ENCODE assay signal across 17 cellular contexts in the genomic region with DNA sequence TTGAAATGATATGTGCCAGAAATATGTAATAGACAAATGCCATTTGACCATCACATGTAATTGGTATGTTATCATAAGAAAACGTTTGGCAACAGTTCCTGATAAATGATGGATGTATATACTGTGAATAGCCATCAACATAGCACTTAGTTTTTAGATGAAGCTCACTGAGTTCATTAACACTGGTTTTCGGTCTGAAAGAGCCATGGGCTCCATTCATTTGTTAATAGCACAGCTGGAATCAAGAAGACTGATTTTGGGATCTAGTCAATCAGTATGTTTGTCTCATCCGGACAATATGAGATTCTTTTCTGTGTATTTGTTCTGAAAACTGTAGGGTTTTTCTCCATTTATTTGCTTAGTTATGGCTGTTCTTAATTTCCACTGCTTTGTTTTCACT.
A peak's percentile ranks its signal among the peaks of the same experiment; 100 is the strongest.
DNase-seq lines count a peak whose midpoint lies in the region; ATAC-seq and TF ChIP-seq lines count a peak whose summit lies in the region.
"Had no signal": no experiment of that assay in that cellular context is flagged by ENCODE, and none has a peak within 500 bp of the region (broad histone marks: within the 10 kb centered on the region; RNA-seq: fewer than 3 reads in every experiment).

No MANE protein-coding gene starts in this region.

- ATAC-seq in GM23338 = peak; percentile 80
- ATAC-seq: A549, K562 had no signal

- peak; percentile 32 for DNase-seq in GM23338 (ENCODE audit: low spot score)
- no peak for DNase-seq in endodermal cell
- peak; percentile 15 for DNase-seq in neural progenitor cell (ENCODE audit: low spot score)
- no peak for DNase-seq in hippocampal formation (lab: John Stamatoyannopoulos, UW)
- DNase-seq in NCI-H146 (lab: John Stamatoyannopoulos, UW) = no peak
- no peak for DNase-seq in globus pallidus (ENCODE audit: low spot score)
- DNase-seq: AML-193; CD4-positive, alpha-beta T cell; DMS153; DMS79; GDM1; IMR-90 had no signal

- no peak overlapping the region; the same call in 1 of the 2 replicates for H3K9ac ChIP-seq in HUES64 (ENCODE audit: low read depth, low read length)
- no peak overlapping the region for H3K9ac ChIP-seq in endodermal cell (ENCODE audit: extremely low read depth, low read length, poor library complexity, severe bottlenecking)
- H3K9ac ChIP-seq in neural progenitor cell = no peak overlapping the region

- no peak overlapping the region for H3K4me3 Mint-ChIP-seq in GM23338
- H3K4me3 Mint-ChIP-seq in endodermal cell = no peak overlapping the region
- peak overlapping the region; percentile 2 for H3K4me3 Mint-ChIP-seq in neural progenitor cell
- H3K4me3 Mint-ChIP-seq: CD4-positive, alpha-beta T cell had no signal

- no peak for TF ChIP-seq CTCF in GM23338 (conservative IDR thresholded peaks at IDR 0.05; ENCODE audit: low read depth in 2 of 2)
- TF ChIP-seq CTCF in endodermal cell (conservative IDR thresholded peaks at IDR 0.05) = no peak
- no peak for TF ChIP-seq CTCF in neural progenitor cell (IDR thresholded peaks at IDR 0.05)

- H3K27ac ChIP-seq in GM23338 (ENCODE audit: low read depth) (no peak overlapping the region), HUES64 (ENCODE audit: low read depth, low read length) (peak overlapping the region; percentile 70; the same call in 1 of the 2 replicates), endodermal cell (ENCODE audit: low read depth, low read length) (peak overlapping the region; percentile 42), neural progenitor cell (peak overlapping the region; percentile 91)
- H3K27ac ChIP-seq: 22Rv1, A549, C4-2B had no signal

- no peaks in the 10 kb centered on the region for H3K36me3 ChIP-seq in GM23338 (ENCODE audit: insufficient read depth)
- no peaks in the 10 kb centered on the region for H3K36me3 ChIP-seq in HUES64 (ENCODE audit: insufficient read depth, low read length)
- no peaks in the 10 kb centered on the region for H3K36me3 ChIP-seq in endodermal cell (ENCODE audit: control insufficient read depth, insufficient read depth, low read length)
- no peaks in the 10 kb centered on the region for H3K36me3 ChIP-seq in neural progenitor cell

- H3K4me3 ChIP-seq in GM23338 (no peak overlapping the region), HUES64 (ENCODE audit: low read length) (0 out of 2 replicates have a peak overlapping the region, but pooled peaks have one; percentile 6), endodermal cell (ENCODE audit: low read length) (no peak overlapping the region), neural progenitor cell (no peak overlapping the region)
- H3K4me3 ChIP-seq: A549, K562 had no signal

- H3K27me3 ChIP-seq in GM23338 (ENCODE audit: insufficient read depth) = no peaks in the 10 kb centered on the region
- H3K27me3 ChIP-seq in HUES64 (ENCODE audit: insufficient read depth, low read length) = no peaks in the 10 kb centered on the region
- H3K27me3 ChIP-seq in endodermal cell (ENCODE audit: control insufficient read depth, insufficient read depth, low read length, poor library complexity, severe bottlenecking) = no peaks in the 10 kb centered on the region
- no peaks in the 10 kb centered on the region for H3K27me3 ChIP-seq in neural progenitor cell

- H3K4me2 ChIP-seq in GM23338 (peak overlapping the region; percentile 33), neural progenitor cell (peak overlapping the region; percentile 68)
- H3K4me2 ChIP-seq: A549 had no signal

- H3F3A ChIP-seq in GM23338 (replicated peaks; ENCODE audit: low read depth) (no peaks in the 10 kb centered on the region), neural progenitor cell (ENCODE audit: low read depth) (peaks cover 42% of the 10 kb centered on the region)

- peaks cover 8% of the 10 kb centered on the region; the same call in 2 of the 3 replicates for H3K9me3 Mint-ChIP-seq in GM23338
- peaks cover 12% of the 10 kb centered on the region for H3K9me3 Mint-ChIP-seq in endodermal cell
- peaks cover 22% of the 10 kb centered on the region for H3K9me3 Mint-ChIP-seq in neural progenitor cell
- H3K9me3 Mint-ChIP-seq: CD4-positive, alpha-beta T cell had no signal

- H3K4me1 Mint-ChIP-seq in GM23338 (peaks cover 26% of the 10 kb centered on the region), endodermal cell (peaks cover 36% of the 10 kb centered on the region), neural progenitor cell (peaks cover 57% of the 10 kb centered on the region)

- no peaks in the 10 kb centered on the region for H3K79me2 ChIP-seq in GM23338 (replicated peaks; ENCODE audit: insufficient read depth)
- no peaks in the 10 kb centered on the region for H3K79me2 ChIP-seq in neural progenitor cell (ENCODE audit: low read depth)

- H3K4me1 ChIP-seq in GM23338 (ENCODE audit: insufficient read depth) (peaks cover 14% of the 10 kb centered on the region), HUES64 (ENCODE audit: insufficient read depth, low read length) (peaks cover 24% of the 10 kb centered on the region), endodermal cell (ENCODE audit: control insufficient read depth, insufficient read depth, low read length) (peaks cover 15% of the 10 kb centered on the region), neural progenitor cell (peaks cover 56% of the 10 kb centered on the region)
- H3K4me1 ChIP-seq: A549 had no signal

- WGBS in HUES64 = 18% methylated on average over 3 of the region's 3 CpGs
- 29 to 42% methylated on average over 2 to 3 of the region's 3 CpGs for WGBS in endodermal cell (ENCODE audit: insufficient coverage in 1 of 2, insufficient read length in 1 of 2), 2 experiments

- H2AFZ ChIP-seq in GM23338 = no peak overlapping the region
- no peak overlapping the region for H2AFZ ChIP-seq in neural progenitor cell (replicated peaks)

- H3K9me2 ChIP-seq in GM23338 (ENCODE audit: insufficient read depth) = peaks cover 3% of the 10 kb centered on the region; the same call in 1 of the 2 replicates

- H3K9me3 ChIP-seq in HUES64 (ENCODE audit: insufficient read depth, low read depth, low read length) (peaks cover 2% of the 10 kb centered on the region; the same call in 1 of the 2 replicates), endodermal cell (ENCODE audit: control insufficient read depth, low read length) (peaks cover 5% of the 10 kb centered on the region), neural progenitor cell (ENCODE audit: low read depth) (peaks cover 2% of the 10 kb centered on the region)
- H3K9me3 ChIP-seq: A549 had no signal

- H4K20me1 ChIP-seq in GM23338 (replicated peaks; ENCODE audit: insufficient read depth) = no peaks in the 10 kb centered on the region
- H4K20me1 ChIP-seq in neural progenitor cell (ENCODE audit: low read depth) = no peaks in the 10 kb centered on the region

- H3K27me3 Mint-ChIP-seq in GM23338 (ENCODE audit: insufficient read depth, low read depth, poor library complexity) (peaks cover 2% of the 10 kb centered on the region), endodermal cell (ENCODE audit: insufficient read depth) (no peaks in the 10 kb centered on the region), neural progenitor cell (ENCODE audit: insufficient read depth, low read depth) (peaks cover 2% of the 10 kb centered on the region)
- H3K27me3 Mint-ChIP-seq: CD4-positive, alpha-beta T cell had no signal

- H3K27ac Mint-ChIP-seq in GM23338 = 0 out of 2 replicates have a peak overlapping the region, but pooled peaks have one; percentile 45
- H3K27ac Mint-ChIP-seq in endodermal cell = no peak overlapping the region
- H3K27ac Mint-ChIP-seq in neural progenitor cell = peak overlapping the region; percentile 96
- H3K27ac Mint-ChIP-seq: CD4-positive, alpha-beta T cell had no signal

- H3K36me3 Mint-ChIP-seq in GM23338 (ENCODE audit: low read depth) (no peaks in the 10 kb centered on the region; the same call in 2 of the 3 replicates), endodermal cell (ENCODE audit: low read depth) (no peaks in the 10 kb centered on the region), neural progenitor cell (peaks cover 2% of the 10 kb centered on the region)

TF ChIP-seq in GM23338, 12 proteins besides CTCF, POLR2A, EP300 and RAD21:
- TF ChIP-seq ZNF331 (CRISPR knock-in tag; IDR thresholded peaks at IDR 0.05; ENCODE audit: low read depth) (peak; percentile 56; the same call in 1 of the 2 replicates), STAT1 (IDR thresholded peaks at IDR 0.05; ENCODE audit: unreplicated experiment) (no peak)

Comparison
In these comparisons a context has a peak if more than half of its experiments do, and no peak if none do; other contexts are left out.
1. DNase-seq: peak in GM23338 (single experiment) and neural progenitor cell (single experiment); none in endodermal cell (single experiment), hippocampal formation (0 of 2), NCI-H146 (single experiment) and globus pallidus (single experiment).